In the genomic region with DNA sequence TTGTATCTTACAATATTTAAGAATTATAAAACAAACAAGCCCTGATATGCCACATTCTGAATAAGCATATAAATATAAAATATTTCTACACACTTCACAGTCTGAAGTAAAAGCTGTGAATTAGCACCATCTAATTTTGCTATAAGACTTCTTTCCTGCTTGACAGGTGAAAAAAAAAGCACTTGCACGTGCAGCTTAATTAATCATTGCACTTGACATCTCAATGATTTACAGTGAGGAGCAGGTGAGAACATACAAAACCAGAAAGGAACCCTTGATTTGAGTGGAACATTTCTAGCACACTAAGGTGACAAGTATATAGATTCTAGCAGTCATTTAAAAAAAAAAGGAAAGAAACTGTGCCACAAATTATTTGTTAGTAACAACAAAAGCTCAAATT, we compare ENCODE assay signal across 25 cellular contexts. TPM values are rescaled to one million over a fixed set of nuclear protein-coding genes. Genes with fewer than 3 reads are reported as not detected.
DNase-seq lines count a peak whose midpoint lies in the region; ATAC-seq, FAIRE-seq and TF ChIP-seq lines count a peak whose summit lies in the region.
"Had no signal": no experiment of that assay in that cellular context is flagged by ENCODE, and none has a peak within 500 bp of the region (broad histone marks: within the 10 kb centered on the region; RNA-seq: fewer than 3 reads in every experiment).

No MANE protein-coding gene starts in this region.

- H4K20me1 ChIP-seq in GM23338 (replicated peaks; ENCODE audit: insufficient read depth) (no peaks in the 10 kb centered on the region), GM12878 (ENCODE audit: control insufficient read depth, insufficient read depth) (no peaks in the 10 kb centered on the region)

- TF ChIP-seq CTCF in GM23338 (conservative IDR thresholded peaks at IDR 0.05; ENCODE audit: low read depth in 2 of 2) (no peak), GM12878 (IDR thresholded peaks at IDR 0.05 in 2 of 3, conservative IDR thresholded peaks at IDR 0.05 in 1 of 3; ENCODE audit: control insufficient read depth in 2 of 3, extremely low read depth in 1 of 3, insufficient read depth in 1 of 3, low read depth in 3 of 3, low read length in 3 of 3) (no peak)

- peaks cover 52% of the 10 kb centered on the region for H3K4me1 ChIP-seq in GM23338 (ENCODE audit: insufficient read depth)
- H3K4me1 ChIP-seq in GM12878 (ENCODE audit: control insufficient read depth, insufficient read depth, low read length): no peaks in the 10 kb centered on the region
- H3K4me1 ChIP-seq: ascending aorta, Peyer's patch, SJSA1, testis had no signal

- H3K4me1 Mint-ChIP-seq in GM23338: peaks cover 45% of the 10 kb centered on the region
- H3K4me1 Mint-ChIP-seq: memory B cell; stimulated activated memory B cell treated with anti-CD40 and anti-IgM and Interleukin-4, amounts not matched to agents 10 μg/mL and 1 μg/mL and 100 μg/mL, for 72 hours had no signal

- H3K36me3 ChIP-seq in GM23338 (ENCODE audit: insufficient read depth) (no peaks in the 10 kb centered on the region), GM12878 (ENCODE audit: control insufficient read depth in 2 of 2, insufficient read depth in 2 of 2, low read length in 1 of 2) (no peaks in the 10 kb centered on the region)
- H3K36me3 ChIP-seq: ascending aorta, Peyer's patch, WERI-Rb-1 had no signal

- H3K4me3 ChIP-seq in GM23338 (no peak overlapping the region), GM12878 (no peak overlapping the region)
- H3K4me3 ChIP-seq: ascending aorta, Peyer's patch, SJSA1, testis had no signal

- in situ Hi-C loops in GM12878 (cut with MboI): no loop called here

- WGBS in GM12878 (ENCODE audit: insufficient coverage, insufficient replicate concordance, low lambda C conversion rate, missing lambda C conversion rate): 93% methylated on average over 1 of the region's 1 CpG

- no peak for DNase-seq in GM23338 (ENCODE audit: low spot score)
- DNase-seq in NCI-H1105 treated with DMSO at 0.1 percent for 48 hours (lab: John Stamatoyannopoulos, UW): peak; percentile 38
- DNase-seq in NCI-H510A (lab: John Stamatoyannopoulos, UW): peak; percentile 67
- DNase-seq in GM12878 (ENCODE audit: low read depth, low spot score): no peak
- no peak for DNase-seq in DMS 273 (lab: John Stamatoyannopoulos, UW; ENCODE audit: unreplicated experiment)
- DNase-seq: activated CD4-positive, alpha-beta T cell treated with anti-CD3 and anti-CD28 coated beads, Interleukin-2, amount 50 U/mL, for 1 hour; caudate nucleus; dermis blood vessel endothelial cell; GF-D8; NCI-H1048; NCI-H526 treated with DMSO at 0.1 percent for 48 hours; occipital lobe; Peyer's patch; small intestine; testis; WERI-Rb-1 had no signal

- TF ChIP-seq RAD21 in GM12878 (IDR thresholded peaks at IDR 0.05; ENCODE audit: insufficient read depth, low read depth, low read length): no peak

- SMC1A ChIA-PET in GM12878 (lab: Charles Lee; ENCODE audit: uncharacterized antibody, unreplicated experiment): interaction anchor here (0.6 to 1.3 kb wide), 10 partner anchors 24 to 200 kb away, joined by 3 to 6 read pairs (median 3); no protein-coding TSS in a partner anchor

- no peaks in the 10 kb centered on the region for H3F3A ChIP-seq in GM23338 (replicated peaks; ENCODE audit: low read depth)

- H3K79me2 ChIP-seq in GM23338 (replicated peaks; ENCODE audit: insufficient read depth) (peaks cover 11% of the 10 kb centered on the region; the same call in 1 of the 2 replicates), GM12878 (ENCODE audit: control insufficient read depth, insufficient read depth, low read length) (no peaks in the 10 kb centered on the region)

- TF ChIP-seq POLR2A in GM12878 (IDR thresholded peaks at IDR 0.05; ENCODE audit: low read depth, low read length): no peak

- CTCF ChIA-PET in GM12878 (lab: Yijun Ruan, JAX): interaction anchor here (0.6 to 1.7 kb wide), 4 partner anchors 15 to 474 kb away, joined by 3 to 5 read pairs (median 4); no protein-coding TSS in a partner anchor

- intact Hi-C loops in GM12878 (cut with micrococcal nuclease; ENCODE audit: unreplicated experiment): no loop called here

- H3K9ac ChIP-seq in GM12878 (ENCODE audit: control insufficient read depth, insufficient read depth, low read length): no peak overlapping the region

- no peaks in the 10 kb centered on the region for H3K9me2 ChIP-seq in GM23338 (ENCODE audit: insufficient read depth)

- no peak for FAIRE-seq in GM12878 (lab: Jason Lieb, UNC)

- no peaks in the 10 kb centered on the region for H3K9me3 ChIP-seq in GM12878 (replicated peaks; ENCODE audit: control insufficient read depth, insufficient read depth, low read length)
- H3K9me3 ChIP-seq: ascending aorta, Peyer's patch, SJSA1, testis had no signal

- no peaks in the 10 kb centered on the region for H3K27me3 ChIP-seq in GM23338 (ENCODE audit: insufficient read depth)
- H3K27me3 ChIP-seq in GM12878 (replicated peaks in 1 of 2; ENCODE audit: control insufficient read depth in 2 of 2, insufficient read depth in 2 of 2, low read length in 1 of 2): no peaks in the 10 kb centered on the region
- H3K27me3 ChIP-seq: ascending aorta, Peyer's patch, SJSA1, testis had no signal

- BruUV-seq in GM12878 (replicated peaks; lab: Mats Ljungman, UMichigan): no TSS peak

- peak overlapping the region; percentile 48; the same call in 1 of the 2 replicates for H3K4me2 ChIP-seq in GM23338
- no peak overlapping the region for H3K4me2 ChIP-seq in GM12878 (ENCODE audit: control insufficient read depth, insufficient read depth)

- ATAC-seq in GM23338 (no peak), GM12878 (no peak), HG03097 (IDR thresholded peaks at IDR 0.05; ENCODE audit: low FRiP score, unreplicated experiment) (no peak), GM21360 (IDR thresholded peaks at IDR 0.05; ENCODE audit: unreplicated experiment) (no peak)
- ATAC-seq: activated naive CD4-positive, alpha-beta T cell treated with anti-CD3 and anti-CD28 coated beads, Interleukin-2, amount 50 U/mL, for 72 hours; HCT116; stimulated activated memory B cell treated with anti-CD40 and anti-IgM and Interleukin-4, amounts not matched to agents 10 μg/mL and 1 μg/mL and 100 μg/mL, for 72 hours had no signal

- H3K27ac Mint-ChIP-seq in GM23338: no peak overlapping the region
- H3K27ac Mint-ChIP-seq: activated naive CD4-positive, alpha-beta T cell treated with anti-CD3 and anti-CD28 coated beads, Interleukin-2, amount 50 U/mL, for 72 hours; activated T-helper 1 cell treated with anti-CD3 and anti-CD28 coated beads, Interleukin-12 subunit alpha, Interleukin-12 subunit beta, Interleukin-2, Interleukin-4 antibody, amounts not matched to agents 30 ng/mL and 10 ng/mL and 1 ng/mL, durations not matched to agents 14 hours and 24 hours and 36 hours; memory B cell; stimulated activated memory B cell treated with anti-CD40 and anti-IgM and Interleukin-4, amounts not matched to agents 10 μg/mL and 1 μg/mL and 100 μg/mL, for 72 hours had no signal

- H2AFZ ChIP-seq in GM23338: no peak overlapping the region
- no peak overlapping the region for H2AFZ ChIP-seq in GM12878 (ENCODE audit: control insufficient read depth, low read depth, low read length)

- H3K27ac ChIP-seq in GM23338 (ENCODE audit: low read depth) (no peak overlapping the region), GM12878 (ENCODE audit: control insufficient read depth, insufficient read depth) (no peak overlapping the region)
- H3K27ac ChIP-seq: ascending aorta, Peyer's patch, SJSA1, testis, WERI-Rb-1 had no signal

- H3K27me3 Mint-ChIP-seq in GM23338 (ENCODE audit: insufficient read depth, low read depth, poor library complexity): no peaks in the 10 kb centered on the region
- H3K27me3 Mint-ChIP-seq: memory B cell; stimulated activated memory B cell treated with anti-CD40 and anti-IgM and Interleukin-4, amounts not matched to agents 10 μg/mL and 1 μg/mL and 100 μg/mL, for 72 hours had no signal

- H3K4me3 Mint-ChIP-seq in GM23338: no peak overlapping the region
- H3K4me3 Mint-ChIP-seq: activated T-helper 1 cell treated with anti-CD3 and anti-CD28 coated beads, Interleukin-12 subunit alpha, Interleukin-12 subunit beta, Interleukin-2, Interleukin-4 antibody, amounts not matched to agents 30 ng/mL and 10 ng/mL and 1 ng/mL, durations not matched to agents 14 hours and 24 hours and 36 hours; memory B cell; stimulated activated memory B cell treated with anti-CD40 and anti-IgM and Interleukin-4, amounts not matched to agents 10 μg/mL and 1 μg/mL and 100 μg/mL, for 72 hours had no signal

- no peaks in the 10 kb centered on the region for H3K9me3 Mint-ChIP-seq in GM23338
- H3K9me3 Mint-ChIP-seq: activated naive CD4-positive, alpha-beta T cell treated with anti-CD3 and anti-CD28 coated beads, Interleukin-2, amount 50 U/mL, for 72 hours; activated T-helper 1 cell treated with anti-CD3 and anti-CD28 coated beads, Interleukin-12 subunit alpha, Interleukin-12 subunit beta, Interleukin-2, Interleukin-4 antibody, amounts not matched to agents 30 ng/mL and 10 ng/mL and 1 ng/mL, durations not matched to agents 14 hours and 24 hours and 36 hours; memory B cell; stimulated activated memory B cell treated with anti-CD40 and anti-IgM and Interleukin-4, amounts not matched to agents 10 μg/mL and 1 μg/mL and 100 μg/mL, for 72 hours had no signal

- POLR2A ChIA-PET in GM12878 (lab: Charles Lee): interaction anchor here (0.6 kb wide), 1 partner anchor 37 kb away, joined by 7 read pairs; no protein-coding TSS in a partner anchor

- RAD21 ChIA-PET in GM12878 (lab: Charles Lee; ENCODE audit: unreplicated experiment): interaction anchor here (0.6 to 1.0 kb wide), 3 partner anchors 41 to 75 kb away, joined by 3 read pairs; no protein-coding TSS in a partner anchor

- no peak for TF ChIP-seq EP300 in GM12878 (IDR thresholded peaks at IDR 0.05; ENCODE audit: borderline replicate concordance in 1 of 2, control insufficient read depth in 1 of 2, low read depth in 2 of 2, low read length in 2 of 2)

- H3K36me3 Mint-ChIP-seq in GM23338 (ENCODE audit: low read depth): no peaks in the 10 kb centered on the region
- H3K36me3 Mint-ChIP-seq: activated naive CD4-positive, alpha-beta T cell treated with anti-CD3 and anti-CD28 coated beads, Interleukin-2, amount 50 U/mL, for 72 hours had no signal

RNA-seq across cellular contexts. Expression of a gene that starts 47.9 kb away (rescaled TPM):
- 18.3 and 21.1 TPM in 2 replicates for total RNA-seq in GM23338 (2014; rRNA removed; shearing (Covaris generic))
- polyA plus RNA-seq in GM23338 (2016; fragmentation: Nextera tagmentation; extraction: Ambion mirVana): 17.2 and 24.3 TPM in 2 replicates
- total RNA-seq in GM12878 (2013; cell fraction: nucleolus; rRNA removed): 39.5 and 49.5 TPM in 2 replicates
- total RNA-seq in GM12878 (2014; rRNA removed): 17.6 and 19.1 TPM in 2 replicates
- total RNA-seq in GM12878 (2014; rRNA removed; fragmentation: Illumina TruSeq; extraction: Trizol): 13.6 and 14.2 TPM in 2 replicates
- total RNA-seq in GM12878 (2021): 9.7 and 13.4 TPM in 2 replicates
- polyA plus RNA-seq in GM12878 (2011; ENCODE audit: low read depth): 5.0 TPM
- polyA plus RNA-seq in GM12878 (2011; rRNA removed): 12.1 and 16.2 TPM in 2 replicates
- 6.6 and 7.5 TPM in 2 replicates for polyA plus RNA-seq in GM12878 (2011; cell fraction: cytosol; rRNA removed)
- polyA plus RNA-seq in GM12878 (2011; cell fraction: nucleus; rRNA removed): 6.9 and 8.5 TPM in 2 replicates
- polyA plus RNA-seq in GM12878 (2012): 7.2 and 8.5 TPM in 2 replicates
- 8.1 and 9.8 TPM in 2 replicates for polyA plus RNA-seq in GM12878 (2014; fragmentation: Illumina TruSeq; extraction: Trizol)
- polyA plus RNA-seq in GM12878 (2014; fragmentation: Nextera tagmentation; extraction: Ambion mirVana): 1 to 10 TPM in 1 of 2 experiments, under 1 TPM in 1; 0.80 to 2.8 TPM
- polyA plus RNA-seq in GM12878 (2014; rRNA removed): 10.2 and 12.3 TPM in 2 replicates
- polyA plus RNA-seq in GM12878 (2016; fragmentation: Nextera tagmentation; extraction: Ambion mirVana): 10 to 100 TPM; 21.9 to 24.4 TPM
- polyA minus RNA-seq in GM12878 (2011; rRNA and poly(A)+ RNA removed): 6.4 and 7.1 TPM in 2 replicates
- 3.2 and 7.9 TPM in 2 replicates for polyA minus RNA-seq in GM12878 (2011; cell fraction: cytosol; rRNA and poly(A)+ RNA removed)
- 19.0 and 37.2 TPM in 2 replicates for polyA minus RNA-seq in GM12878 (2011; cell fraction: nucleus; rRNA and poly(A)+ RNA removed)

Comparison
In these comparisons a context has a peak if more than half of its experiments do, and no peak if none do; other contexts are left out.
1. DNase-seq: peak in NCI-H1105 treated with DMSO at 0.1 percent for 48 hours (single experiment) and NCI-H510A (single experiment); none in GM23338 (single experiment), GM12878 (single experiment) and DMS 273 (single experiment).